36 cellular contexts compared by ENCODE assay signal in genomic region chr2:233006648-233007047, GRCh38. TPM values are rescaled to one million over a fixed set of nuclear protein-coding genes. Genes with fewer than 3 reads are reported as not detected.
"Had no signal": no experiment of that assay in that cellular context is flagged by ENCODE, and none has a peak within 500 bp of the region (broad histone marks: within the 10 kb centered on the region; RNA-seq: fewer than 3 reads in every experiment).

No MANE protein-coding gene starts in this region.

- H3K9me3 ChIP-seq: adrenal gland, body of pancreas, breast epithelium, SJCRH30 had no signal

- H3K4me1 ChIP-seq: adrenal gland, breast epithelium, SJCRH30 had no signal

- H3K4me3 ChIP-seq: adrenal gland, body of pancreas, breast epithelium, SJCRH30, SK-N-MC had no signal

- H3K36me3 ChIP-seq: adrenal gland, breast epithelium, SJCRH30, WERI-Rb-1 had no signal

- H3K4me1 Mint-ChIP-seq: activated CD4-positive, alpha-beta T cell treated with anti-CD3 and anti-CD28 coated beads, Interleukin-2, amount 10 ng/mL, durations not matched to agents 7 days and 5 days; activated T-helper 17 cell treated with anti-CD3 and anti-CD28 coated beads, Interleukin-2, amount 50 U/mL, for 72 hours had no signal

- H3K27ac Mint-ChIP-seq: activated CD4-positive, alpha-beta T cell treated with anti-CD3 and anti-CD28 coated beads, Interleukin-2, amount 10 ng/mL, durations not matched to agents 7 days and 5 days; activated CD8-positive, alpha-beta T cell treated with anti-CD3 and anti-CD28 coated beads, Interleukin-2, amount 10 ng/mL, durations not matched to agents 7 days and 5 days; activated naive CD4-positive, alpha-beta T cell treated with anti-CD3 and anti-CD28 coated beads for 36 hours; activated naive CD4-positive, alpha-beta T cell treated with anti-CD3 and anti-CD28 coated beads, Interleukin-2, amount 50 U/mL, for 72 hours; activated T-helper 17 cell treated with anti-CD3 and anti-CD28 coated beads, Interleukin-2, amount 50 U/mL, for 72 hours had no signal

- H3K4me3 Mint-ChIP-seq: activated CD4-positive, alpha-beta T cell treated with anti-CD3 and anti-CD28 coated beads, Interleukin-2, amount 10 ng/mL, durations not matched to agents 7 days and 5 days; activated CD8-positive, alpha-beta T cell treated with anti-CD3 and anti-CD28 coated beads, Interleukin-2, amount 10 ng/mL, durations not matched to agents 7 days and 5 days; activated naive CD4-positive, alpha-beta T cell treated with anti-CD3 and anti-CD28 coated beads for 36 hours; activated T-helper 17 cell treated with anti-CD3 and anti-CD28 coated beads, Interleukin-2, amount 50 U/mL, for 72 hours had no signal

- H3K27ac ChIP-seq: adrenal gland, body of pancreas, breast epithelium, KMS-11, SJCRH30, SK-N-MC, WERI-Rb-1 had no signal

- ATAC-seq: activated CD8-positive, alpha-beta T cell treated with anti-CD3 and anti-CD28 coated beads, Interleukin-2, amount 10 ng/mL, durations not matched to agents 7 days and 5 days; activated naive CD4-positive, alpha-beta T cell treated with anti-CD3 and anti-CD28 coated beads, Interleukin-2, amount 50 U/mL, for 72 hours; activated T-helper 17 cell treated with anti-CD3 and anti-CD28 coated beads, Interleukin-2, amount 50 U/mL, for 72 hours; body of pancreas; Panc1 had no signal

- H3K27me3 ChIP-seq: adrenal gland, body of pancreas, breast epithelium, SJCRH30 had no signal

- H3K9ac ChIP-seq: KMS-11 had no signal

- FAIRE-seq: astrocyte had no signal

- H3K36me3 Mint-ChIP-seq: activated naive CD4-positive, alpha-beta T cell treated with anti-CD3 and anti-CD28 coated beads, Interleukin-2, amount 50 U/mL, for 72 hours had no signal

- DNase-seq: activated CD4-positive, alpha-beta T cell treated with anti-CD3 and anti-CD28 coated beads for 1 hour; activated CD4-positive, alpha-beta T cell treated with anti-CD3 and anti-CD28 coated beads, Interleukin-2, amount 10 ng/mL, durations not matched to agents 7 days and 5 days; activated CD4-positive, alpha-beta T cell treated with anti-CD3 and anti-CD28 coated beads, Interleukin-2, amount 50 U/mL, for 48 hours; activated CD4-positive, CD25-positive, alpha-beta regulatory T cell; activated CD8-positive, alpha-beta memory T cell treated with anti-CD3 and anti-CD28 coated beads, Interleukin-2, amount 50 U/mL, for 48 hours; activated CD8-positive, alpha-beta T cell treated with anti-CD3 and anti-CD28 coated beads, Interleukin-2, amount 10 ng/mL, durations not matched to agents 7 days and 5 days; activated gamma-delta T cell treated with Interleukin-2 at 50 U/mL for 16 hours; activated naive CD4-positive, alpha-beta T cell treated with anti-CD3 and anti-CD28 coated beads for 36 hours; activated T-cell treated with anti-CD3 and anti-CD28 coated beads, Interleukin-2, amount 50 U/mL, for 48 hours; body of pancreas; MM.1S; MV-4-11; NCI-H1092; NCI-H1436 treated with DMSO at 0.1 percent for 48 hours; NCI-H1694 treated with DMSO at 0.1 percent for 48 hours; NCI-H2029; NCI-H345; NCI-H524 treated with DMSO at 0.1 percent for 48 hours; SHP77; SJCRH30; T1000; WERI-Rb-1 had no signal

- H3K9me3 Mint-ChIP-seq: activated CD4-positive, alpha-beta T cell treated with anti-CD3 and anti-CD28 coated beads, Interleukin-2, amount 10 ng/mL, durations not matched to agents 7 days and 5 days; activated naive CD4-positive, alpha-beta T cell treated with anti-CD3 and anti-CD28 coated beads for 36 hours; activated naive CD4-positive, alpha-beta T cell treated with anti-CD3 and anti-CD28 coated beads, Interleukin-2, amount 50 U/mL, for 72 hours; activated T-helper 17 cell treated with anti-CD3 and anti-CD28 coated beads, Interleukin-2, amount 50 U/mL, for 72 hours had no signal

- H3K4me2 ChIP-seq: KMS-11 had no signal

RNA-seq across cellular contexts. Expression of gene NGEF, which starts 6.4 kb away (rescaled TPM):
- total RNA-seq: activated CD4-positive, alpha-beta T cell treated with anti-CD3 and anti-CD28 coated beads, Interleukin-2, amount 10 ng/mL, durations not matched to agents 7 days and 5 days; activated CD8-positive, alpha-beta T cell treated with anti-CD3 and anti-CD28 coated beads, Interleukin-2, amount 10 ng/mL, durations not matched to agents 7 days and 5 days; SJCRH30; T-helper 1 cell treated with Interleukin-12 subunit alpha and Interleukin-12 subunit beta and Interleukin-4 antibody, amounts not matched to agents 30 ng/mL and 1 ng/mL, for 36 hours; T-helper 2 cell treated with Interferon-gamma antibody and Interleukin-4, amounts not matched to agents 100 ng/mL and 5 ng/mL, for 36 hours had no signal

RNA-seq across cellular contexts. Expression of gene NEU2, which starts 25.8 kb away (rescaled TPM):
- total RNA-seq: activated CD4-positive, alpha-beta T cell treated with anti-CD3 and anti-CD28 coated beads, Interleukin-2, amount 10 ng/mL, durations not matched to agents 7 days and 5 days; activated CD8-positive, alpha-beta T cell treated with anti-CD3 and anti-CD28 coated beads, Interleukin-2, amount 10 ng/mL, durations not matched to agents 7 days and 5 days; activated naive CD4-positive, alpha-beta T cell treated with anti-CD3 and anti-CD28 coated beads for 36 hours; activated naive CD4-positive, alpha-beta T cell treated with anti-CD3 and anti-CD28 coated beads, Interleukin-2, amount 50 U/mL, for 72 hours; activated T-helper 17 cell treated with anti-CD3 and anti-CD28 coated beads, Interleukin-2, amount 50 U/mL, for 72 hours; adrenal gland; astrocyte; body of pancreas; breast epithelium; cardiac septum; LHCN-M2; NCI-H460; RPMI7951; SJCRH30; T-helper 1 cell treated with Interleukin-12 subunit alpha and Interleukin-12 subunit beta and Interleukin-4 antibody, amounts not matched to agents 30 ng/mL and 1 ng/mL, for 36 hours; T-helper 2 cell treated with Interferon-gamma antibody and Interleukin-4, amounts not matched to agents 100 ng/mL and 5 ng/mL, for 36 hours had no signal
- polyA plus RNA-seq: adrenal gland had no signal
